In the genomic region with DNA sequence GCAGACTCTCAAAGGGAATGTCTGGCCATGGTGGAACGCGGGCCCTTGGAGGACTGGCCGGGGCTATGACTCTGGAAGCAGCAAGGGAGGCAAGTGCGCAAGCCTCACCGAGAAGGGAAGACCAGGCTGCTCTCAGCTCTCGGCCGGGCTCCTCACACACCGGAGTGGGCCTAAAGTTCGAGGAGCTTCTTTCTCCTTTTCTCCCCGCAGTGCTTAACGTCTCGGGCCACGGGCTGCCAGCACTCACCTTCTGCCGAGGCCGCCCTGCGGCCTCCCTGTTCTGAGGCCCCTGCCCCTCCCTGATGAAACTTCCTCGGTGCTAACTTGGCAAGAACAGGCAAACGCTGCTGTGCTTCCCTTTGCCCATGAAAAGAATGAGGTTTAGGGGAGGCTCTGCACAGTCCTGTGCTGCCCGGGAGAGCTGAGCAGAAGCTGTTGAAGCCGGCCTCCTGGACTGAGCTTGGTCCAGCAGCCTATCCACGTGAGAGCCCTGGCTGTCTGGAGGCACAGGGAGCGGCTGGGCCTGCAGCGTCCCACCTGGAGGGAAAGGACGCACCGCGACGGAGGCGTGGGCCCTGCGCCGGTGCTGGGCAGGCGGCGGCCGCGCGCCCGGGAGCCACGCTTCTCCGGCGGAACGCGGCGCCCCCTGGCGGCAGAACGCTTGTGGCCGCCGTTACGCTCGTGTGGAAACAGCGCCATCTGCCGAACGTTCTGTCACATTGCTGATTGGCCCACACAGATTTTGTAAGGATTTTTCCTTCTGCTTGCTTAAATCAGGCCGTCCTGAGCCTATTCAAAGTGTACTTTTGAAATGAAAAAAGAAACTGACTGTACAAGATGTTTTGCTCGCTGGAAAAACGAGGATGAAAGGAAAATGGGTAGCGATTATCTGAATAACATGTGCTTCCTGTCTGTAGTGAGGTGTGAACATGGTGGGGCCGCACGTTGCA, we compare ENCODE assay signal across 8 cellular contexts.
DNase-seq lines count a peak whose midpoint lies in the region; ATAC-seq and TF ChIP-seq lines count a peak whose summit lies in the region.

No MANE protein-coding gene starts in this region.

- H3K27ac ChIP-seq in C4-2B (no peak overlapping the region), mesendoderm (ENCODE audit: low read depth, low read length) (no peak overlapping the region)

- no peak overlapping the region for H3K4ac ChIP-seq in mesendoderm (ENCODE audit: low read depth, low read length)

- ATAC-seq in HG03354 (IDR thresholded peaks at IDR 0.05; ENCODE audit: poor library complexity, severe bottlenecking, unreplicated experiment): peak; percentile 98
- ATAC-seq in effector memory CD8-positive, alpha-beta T cell (replicated peaks): peak; percentile 94

- no peak overlapping the region for H4K8ac ChIP-seq in mesendoderm (ENCODE audit: low read depth, low read length)

- H3K4me1 Mint-ChIP-seq in effector memory CD8-positive, alpha-beta T cell (ENCODE audit: low read depth in 2 of 2): peaks cover 0 to 2% of the 10 kb centered on the region in 2 donors

- H3K18ac ChIP-seq in mesendoderm (ENCODE audit: low read length): no peak overlapping the region

- DNase-seq in GM19238 (ENCODE audit: insufficient read length, low spot score): peak; percentile 33
- peak; percentile 83 for DNase-seq in NCI-H69 (lab: John Stamatoyannopoulos, UW)
- peak; percentile 39 to 68 for DNase-seq in activated CD8-positive, alpha-beta memory T cell treated with anti-CD3 and anti-CD28 coated beads for 1 hour (ENCODE audit: extremely low read depth in 1 of 2, low read depth in 1 of 2)
- peak; percentile 68 to 77 (median 69) for DNase-seq in effector memory CD8-positive, alpha-beta T cell
- DNase-seq in mesendoderm: peak; percentile 76
- peak; percentile 34 to 44 for DNase-seq in stimulated activated CD8-positive, alpha-beta memory T cell treated with anti-CD3 and anti-CD28 coated beads, Interleukin-15, amount 100 ng/mL, for 4 hours (ENCODE audit: low read depth in 2 of 2)

- H3K4me1 ChIP-seq in mesendoderm (ENCODE audit: control insufficient read depth, low read depth, low read length): no peaks in the 10 kb centered on the region

- no peak overlapping the region for H2AK5ac ChIP-seq in mesendoderm (ENCODE audit: low read length)

- H2BK15ac ChIP-seq in mesendoderm (replicated peaks; ENCODE audit: low read depth): no peak overlapping the region

- peak overlapping the region; percentile 85 for H3K56ac ChIP-seq in mesendoderm (ENCODE audit: low read length)

- H3K4me2 ChIP-seq in mesendoderm (ENCODE audit: low read length): peak overlapping the region; percentile 64

- H2BK5ac ChIP-seq in mesendoderm (ENCODE audit: low read length): no peak overlapping the region

- H3K9ac ChIP-seq in mesendoderm (ENCODE audit: low read length): peak overlapping the region; percentile 65

- no peak overlapping the region for H3K4me3 ChIP-seq in mesendoderm (ENCODE audit: low read length)

- WGBS in mesendoderm (ENCODE audit: extremely low coverage, insufficient coverage, low lambda C conversion rate): no CpG with 5 or more reads among the region's 57 CpGs

- H3K9me3 Mint-ChIP-seq in effector memory CD8-positive, alpha-beta T cell: no peaks in the 10 kb centered on the region

- H3K36me3 Mint-ChIP-seq in effector memory CD8-positive, alpha-beta T cell (ENCODE audit: insufficient read depth): no peaks in the 10 kb centered on the region

- no peak overlapping the region for H2BK120ac ChIP-seq in mesendoderm (ENCODE audit: low read depth, low read length)

- peak overlapping the region in 1 of 2 donors; percentile 23 for H3K4me3 Mint-ChIP-seq in effector memory CD8-positive, alpha-beta T cell

- H3K79me2 ChIP-seq in mesendoderm (ENCODE audit: control insufficient read depth, insufficient read depth, low read length): no peaks in the 10 kb centered on the region

- no peaks in the 10 kb centered on the region for H3K27me3 ChIP-seq in mesendoderm (ENCODE audit: insufficient read depth, low read length, poor library complexity)

- no peak overlapping the region for H3K27ac Mint-ChIP-seq in effector memory CD8-positive, alpha-beta T cell

- no peak overlapping the region for H3K23ac ChIP-seq in mesendoderm (ENCODE audit: low read length)

- H3K27me3 Mint-ChIP-seq in effector memory CD8-positive, alpha-beta T cell: peaks cover 32 to 66% of the 10 kb centered on the region in 2 donors

- no peak overlapping the region for H4K5ac ChIP-seq in mesendoderm (ENCODE audit: low read length)

- TF ChIP-seq CTCF in C4-2B (conservative IDR thresholded peaks at IDR 0.05): peak; percentile 98

- no peaks in the 10 kb centered on the region for H3K79me1 ChIP-seq in mesendoderm (ENCODE audit: low read length)

- H3K36me3 ChIP-seq in mesendoderm (ENCODE audit: control insufficient read depth, insufficient read depth, low read length): no peaks in the 10 kb centered on the region

Comparison
In these comparisons a context has a peak if more than half of its experiments do, and no peak if none do; other contexts are left out.
1. DNase-seq: peak in every context shown above with its lines; median percentile 83 in NCI-H69; 76 in mesendoderm; 69 in effector memory CD8-positive, alpha-beta T cell; 54 in activated CD8-positive, alpha-beta memory T cell treated with anti-CD3 and anti-CD28 coated beads for 1 hour; 39 in stimulated activated CD8-positive, alpha-beta memory T cell treated with anti-CD3 and anti-CD28 coated beads, Interleukin-15, amount 100 ng/mL, for 4 hours; 33 in GM19238.